Comparison of ENCODE assay signal across 8 cellular contexts in genomic region chr17:8015957-8016631, GRCh38. TPM values are rescaled to one million over a fixed set of nuclear protein-coding genes. Genes with fewer than 3 reads are reported as not detected.
A peak's percentile ranks its signal among the peaks of the same experiment; 100 is the strongest.
DNase-seq lines count a peak whose midpoint lies in the region; ATAC-seq, FAIRE-seq and TF ChIP-seq lines count a peak whose summit lies in the region.

No MANE protein-coding gene starts in this region.

- no peaks in the 10 kb centered on the region for H3K36me3 Mint-ChIP-seq in effector memory CD8-positive, alpha-beta T cell (ENCODE audit: insufficient read depth)

- peak; percentile 20 for DNase-seq in ACHN
- DNase-seq in Panc1 (ENCODE audit: low read depth, low spot score): no peak
- no peak for DNase-seq in effector memory CD8-positive, alpha-beta T cell
- no peak for DNase-seq in aorta
- DNase-seq in HTR-8/SVneo (ENCODE audit: insufficient read length, low spot score): no peak

- in situ Hi-C loops in ACHN (cut with HindIII; ENCODE audit: low pct_ligation_motif_present, low pct_unique_long_range_greater_than_20kb, low sequenced_read_pairs) (no loop called here), Panc1 (cut with HindIII; ENCODE audit: low pct_unique_long_range_greater_than_20kb, low sequenced_read_pairs) (no loop called here)

- H3K9me3 Mint-ChIP-seq in effector memory CD8-positive, alpha-beta T cell: no peaks in the 10 kb centered on the region

- POLR2A ChIA-PET in Panc1 (lab: Charles Lee): no interaction called here

- CTCF ChIA-PET in Panc1 (lab: Charles Lee): no interaction called here

- no peaks in the 10 kb centered on the region for H3K36me3 ChIP-seq in Panc1 (ENCODE audit: control insufficient read depth, insufficient read depth, low read length)
- H3K36me3 ChIP-seq in muscle layer of duodenum (ENCODE audit: control insufficient read depth in 1 of 2, insufficient read depth in 2 of 2, low read length in 2 of 2): no peaks in the 10 kb centered on the region
- no peaks in the 10 kb centered on the region for H3K36me3 ChIP-seq in aorta (ENCODE audit: control insufficient read depth in 1 of 2, insufficient read depth in 2 of 2, low read length in 1 of 2)

- ATAC-seq in Panc1 (peak; percentile 54), aorta (ENCODE audit: low FRiP score) (peak; percentile 3), GM21723 (IDR thresholded peaks at IDR 0.05; ENCODE audit: unreplicated experiment) (no peak), HG03565 (IDR thresholded peaks at IDR 0.05; ENCODE audit: unreplicated experiment) (no peak)
- peak; percentile 53 for ATAC-seq in effector memory CD8-positive, alpha-beta T cell (replicated peaks)

- peak overlapping the region; percentile 19 to 20; a peak in 2 of 4 replicates for H3K4me3 ChIP-seq in Panc1 (ENCODE audit: low read depth in 2 of 2, low read length in 2 of 2)
- peak overlapping the region; percentile 48 to 50 for H3K4me3 ChIP-seq in muscle layer of duodenum (ENCODE audit: low read depth in 1 of 2, low read length in 2 of 2)
- H3K4me3 ChIP-seq in aorta (ENCODE audit: low read length in 2 of 2): no peak overlapping the region

- no peak overlapping the region for H3K27ac Mint-ChIP-seq in effector memory CD8-positive, alpha-beta T cell

- no peak overlapping the region for H3K27ac ChIP-seq in Panc1 (ENCODE audit: low read length)
- H3K27ac ChIP-seq in muscle layer of duodenum (ENCODE audit: low read length): no peak overlapping the region
- no peak overlapping the region for H3K27ac ChIP-seq in aorta (ENCODE audit: low read depth in 1 of 2, low read length in 2 of 2)

- 1 to 2% methylated on average over 43 to 46 of the region's 46 CpGs for WGBS in aorta, 2 donors

- intact Hi-C loops in Panc1 (cut with micrococcal nuclease; ENCODE audit: unreplicated experiment): no loop called here
- intact Hi-C loops in aorta (cut with DNase I): no loop called here

- H3K9me3 ChIP-seq in Panc1 (ENCODE audit: control insufficient read depth, insufficient read depth, low read depth, low read length): no peaks in the 10 kb centered on the region
- H3K9me3 ChIP-seq in muscle layer of duodenum (ENCODE audit: control insufficient read depth in 1 of 2, low read length in 2 of 2): no peaks in the 10 kb centered on the region
- no peaks in the 10 kb centered on the region for H3K9me3 ChIP-seq in aorta (ENCODE audit: control insufficient read depth, low read length)

- peak overlapping the region; percentile 75 for H3K4me3 Mint-ChIP-seq in effector memory CD8-positive, alpha-beta T cell

- no peaks in the 10 kb centered on the region for H3K4me1 ChIP-seq in Panc1 (ENCODE audit: control insufficient read depth, insufficient read depth, low read length)
- peaks cover 0 to 13% of the 10 kb centered on the region in 2 donors for H3K4me1 ChIP-seq in muscle layer of duodenum (ENCODE audit: control insufficient read depth in 1 of 2, insufficient read depth in 2 of 2, low read length in 2 of 2)
- H3K4me1 ChIP-seq in aorta (ENCODE audit: control insufficient read depth in 1 of 2, insufficient read depth in 2 of 2, low read length in 2 of 2): no peaks in the 10 kb centered on the region

- peaks cover 4 to 14% of the 10 kb centered on the region in 2 donors for H3K4me1 Mint-ChIP-seq in effector memory CD8-positive, alpha-beta T cell (ENCODE audit: low read depth in 2 of 2)

- H3K27me3 Mint-ChIP-seq in effector memory CD8-positive, alpha-beta T cell: peaks cover 38 to 65% of the 10 kb centered on the region in 2 donors

- H3K27me3 ChIP-seq in Panc1 (ENCODE audit: control insufficient read depth, insufficient read depth, low read length) (no peaks in the 10 kb centered on the region), muscle layer of duodenum (ENCODE audit: low read depth, low read length) (peaks cover 13% of the 10 kb centered on the region), aorta (ENCODE audit: control insufficient read depth in 1 of 2, insufficient read depth in 2 of 2, low read length in 1 of 2) (no peaks in the 10 kb centered on the region)

- BruUV-seq in Panc1 (replicated peaks; lab: Mats Ljungman, UMichigan): no TSS peak

- FAIRE-seq in HTR-8/SVneo (lab: Jason Lieb, UNC): no peak

- no peak for TF ChIP-seq CTCF in Panc1 (IDR thresholded peaks at IDR 0.05)

RNA-seq across cellular contexts. Expression of gene GUCY2D, which starts 13.7 kb away (rescaled TPM):
- total RNA-seq in Panc1 (2021; ENCODE audit: unreplicated experiment) (not detected), aorta (not detected)
- not detected for polyA plus RNA-seq in Panc1 (2012; ENCODE audit: insufficient read length)
- polyA plus RNA-seq in aorta: not detected

RNA-seq across cellular contexts. Expression of gene ALOX15B, which starts 22.8 kb away (rescaled TPM):
- not detected for total RNA-seq in Panc1 (2021; ENCODE audit: unreplicated experiment)
- polyA plus RNA-seq in Panc1 (2012; ENCODE audit: insufficient read length): not detected
- total RNA-seq in aorta: 1 to 10 TPM in 1 of 2 donors, under 1 TPM in 1; 0.15 to 1.0 TPM
- polyA plus RNA-seq in aorta: 1 to 10 TPM in 1 of 2 donors, under 1 TPM in 1; 0.26 to 2.0 TPM

Comparison
In these comparisons a context has a peak if more than half of its experiments do, and no peak if none do; other contexts are left out.
1. ATAC-seq: peak in Panc1 (single experiment), effector memory CD8-positive, alpha-beta T cell (single experiment) and aorta (single experiment); none in GM21723 (single experiment) and HG03565 (single experiment).
2. H3K4me3 ChIP-seq: peak in Panc1 (2 of 2) and muscle layer of duodenum (2 of 2); none in aorta (0 of 2).